In the genomic region with DNA sequence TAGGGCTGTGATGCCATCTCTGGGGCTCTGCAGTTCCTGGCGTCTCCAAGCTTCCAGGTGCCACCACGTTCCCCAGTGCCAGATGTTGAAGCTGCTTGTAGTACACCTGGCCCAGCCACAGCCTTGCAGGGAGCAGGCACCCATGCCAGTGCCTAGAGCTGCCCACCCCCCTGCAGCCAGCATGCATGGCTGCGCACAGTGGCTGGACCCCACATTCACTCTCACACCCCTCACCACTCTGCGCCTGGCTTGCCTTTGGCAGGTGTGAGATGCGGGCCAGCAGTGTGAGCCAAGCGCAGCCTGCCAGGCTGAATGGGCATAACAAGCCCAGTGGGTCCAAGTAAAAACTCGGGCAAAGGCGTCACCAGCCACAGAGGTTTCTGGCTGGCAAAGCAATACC, we compare ENCODE assay signal across 17 cellular contexts.
"Had no signal": no experiment of that assay in that cellular context is flagged by ENCODE, and none has a peak within 500 bp of the region (broad histone marks: within the 10 kb centered on the region; RNA-seq: fewer than 3 reads in every experiment).

No MANE protein-coding gene starts in this region.

- DNase-seq: cerebellar nuclear complex; colonic mucosa; dermis blood vessel endothelial cell; esophagus squamous epithelium; foreskin fibroblast; immature natural killer cell; left cardiac atrium; mammary epithelial cell; naive thymus-derived CD4-positive, alpha-beta T cell; nephron progenitor cell; small intestine; stimulated activated CD4-positive, alpha-beta T cell treated with anti-CD3 and anti-CD28 coated beads, Interleukin-4, amount 100 ng/mL, for 24 hours had no signal

- H3K27me3 ChIP-seq: colonic mucosa, esophagus squamous epithelium, neutrophil, right atrium auricular region, tibial artery had no signal

- FAIRE-seq: keratinocyte, small intestine had no signal

- H3K9me3 ChIP-seq: colonic mucosa, esophagus squamous epithelium, neutrophil, right atrium auricular region, tibial artery had no signal

- ATAC-seq: left cardiac atrium; naive thymus-derived CD4-positive, alpha-beta T cell; stimulated activated memory B cell treated with anti-CD40 and anti-IgM and Interleukin-4, amounts not matched to agents 10 μg/mL and 1 μg/mL and 100 μg/mL, for 72 hours had no signal

- H3K27ac ChIP-seq: colonic mucosa, esophagus squamous epithelium, neutrophil, right atrium auricular region, tibial artery had no signal

- H3K4me3 ChIP-seq: colonic mucosa, esophagus squamous epithelium, right atrium auricular region, tibial artery had no signal

- H3K4me1 ChIP-seq: colonic mucosa had no signal

- H3K36me3 ChIP-seq: colonic mucosa had no signal
